In the genomic region with DNA sequence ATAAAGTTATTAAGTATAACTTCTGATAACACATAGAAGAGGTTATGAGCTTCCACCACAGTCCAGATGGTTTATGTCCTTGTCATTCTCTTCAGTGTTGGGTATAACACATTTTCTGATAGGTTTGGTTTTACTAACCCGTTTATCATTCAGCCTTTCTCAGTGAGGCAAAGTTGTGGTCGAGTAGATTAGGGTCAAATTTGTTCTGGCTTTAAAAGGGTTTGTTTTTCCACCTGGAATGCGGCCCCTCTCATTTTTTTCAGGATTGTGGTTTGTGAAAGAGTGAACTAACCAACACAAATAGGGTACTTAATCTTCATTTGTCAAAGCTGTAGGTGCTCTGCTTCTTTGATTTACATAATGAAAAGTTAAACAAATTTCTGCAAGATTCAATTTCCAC, we compare ENCODE assay signal across 1 cellular context.
TF ChIP-seq lines count a peak whose summit lies in the region.

No MANE protein-coding gene starts in this region.

TF ChIP-seq in HEK293, 187 proteins besides CTCF, POLR2A, EP300 and RAD21 (continued from another document and continues in another):
- TF ChIP-seq, protein P1, sequence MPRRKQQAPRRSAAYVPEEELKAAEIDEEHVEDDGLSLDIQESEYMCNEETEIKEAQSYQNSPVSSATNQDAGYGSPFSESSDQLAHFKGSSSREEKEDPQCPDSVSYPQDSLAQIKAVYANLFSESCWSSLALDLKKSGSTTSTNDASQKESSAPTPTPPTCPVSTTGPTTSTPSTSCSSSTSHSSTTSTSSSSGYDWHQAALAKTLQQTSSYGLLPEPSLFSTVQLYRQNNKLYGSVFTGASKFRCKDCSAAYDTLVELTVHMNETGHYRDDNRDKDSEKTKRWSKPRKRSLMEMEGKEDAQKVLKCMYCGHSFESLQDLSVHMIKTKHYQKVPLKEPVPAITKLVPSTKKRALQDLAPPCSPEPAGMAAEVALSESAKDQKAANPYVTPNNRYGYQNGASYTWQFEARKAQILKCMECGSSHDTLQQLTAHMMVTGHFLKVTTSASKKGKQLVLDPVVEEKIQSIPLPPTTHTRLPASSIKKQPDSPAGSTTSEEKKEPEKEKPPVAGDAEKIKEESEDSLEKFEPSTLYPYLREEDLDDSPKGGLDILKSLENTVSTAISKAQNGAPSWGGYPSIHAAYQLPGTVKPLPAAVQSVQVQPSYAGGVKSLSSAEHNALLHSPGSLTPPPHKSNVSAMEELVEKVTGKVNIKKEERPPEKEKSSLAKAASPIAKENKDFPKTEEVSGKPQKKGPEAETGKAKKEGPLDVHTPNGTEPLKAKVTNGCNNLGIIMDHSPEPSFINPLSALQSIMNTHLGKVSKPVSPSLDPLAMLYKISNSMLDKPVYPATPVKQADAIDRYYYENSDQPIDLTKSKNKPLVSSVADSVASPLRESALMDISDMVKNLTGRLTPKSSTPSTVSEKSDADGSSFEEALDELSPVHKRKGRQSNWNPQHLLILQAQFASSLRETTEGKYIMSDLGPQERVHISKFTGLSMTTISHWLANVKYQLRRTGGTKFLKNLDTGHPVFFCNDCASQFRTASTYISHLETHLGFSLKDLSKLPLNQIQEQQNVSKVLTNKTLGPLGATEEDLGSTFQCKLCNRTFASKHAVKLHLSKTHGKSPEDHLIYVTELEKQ (tag by site-specific recombination; IDR thresholded peaks at IDR 0.05; ENCODE audit: borderline replicate concordance), result no peak
- no peak for TF ChIP-seq SALL2 (tag by site-specific recombination; IDR thresholded peaks at IDR 0.05; ENCODE audit: borderline replicate concordance)
- no peak for TF ChIP-seq ZSCAN30 (tag by site-specific recombination; IDR thresholded peaks at IDR 0.05)
- no peak for TF ChIP-seq ZNF549 (tag by site-specific recombination; IDR thresholded peaks at IDR 0.05)
- TF ChIP-seq HOXA7 (CRISPR knock-in tag; IDR thresholded peaks at IDR 0.05; ENCODE audit: borderline replicate concordance), result no peak
- no peak for TF ChIP-seq ZNF24 (tag by site-specific recombination; IDR thresholded peaks at IDR 0.05)
- TF ChIP-seq, protein P2, sequence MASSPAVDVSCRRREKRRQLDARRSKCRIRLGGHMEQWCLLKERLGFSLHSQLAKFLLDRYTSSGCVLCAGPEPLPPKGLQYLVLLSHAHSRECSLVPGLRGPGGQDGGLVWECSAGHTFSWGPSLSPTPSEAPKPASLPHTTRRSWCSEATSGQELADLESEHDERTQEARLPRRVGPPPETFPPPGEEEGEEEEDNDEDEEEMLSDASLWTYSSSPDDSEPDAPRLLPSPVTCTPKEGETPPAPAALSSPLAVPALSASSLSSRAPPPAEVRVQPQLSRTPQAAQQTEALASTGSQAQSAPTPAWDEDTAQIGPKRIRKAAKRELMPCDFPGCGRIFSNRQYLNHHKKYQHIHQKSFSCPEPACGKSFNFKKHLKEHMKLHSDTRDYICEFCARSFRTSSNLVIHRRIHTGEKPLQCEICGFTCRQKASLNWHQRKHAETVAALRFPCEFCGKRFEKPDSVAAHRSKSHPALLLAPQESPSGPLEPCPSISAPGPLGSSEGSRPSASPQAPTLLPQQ (tag by site-specific recombination; IDR thresholded peaks at IDR 0.05), result peak; percentile 25; the same call in 1 of the 2 replicates
- no peak for TF ChIP-seq ZNF155 (tag by site-specific recombination; IDR thresholded peaks at IDR 0.05)
- TF ChIP-seq ZNF830 (tag by site-specific recombination; IDR thresholded peaks at IDR 0.05; ENCODE audit: low read depth), result no peak
- no peak for TF ChIP-seq ZNF521 (tag by site-specific recombination; IDR thresholded peaks at IDR 0.05)
- no peak for TF ChIP-seq OVOL3 (tag by site-specific recombination; IDR thresholded peaks at IDR 0.05)
- no peak for TF ChIP-seq ZNF544 (tag by site-specific recombination; IDR thresholded peaks at IDR 0.05)
- TF ChIP-seq, protein P3, sequence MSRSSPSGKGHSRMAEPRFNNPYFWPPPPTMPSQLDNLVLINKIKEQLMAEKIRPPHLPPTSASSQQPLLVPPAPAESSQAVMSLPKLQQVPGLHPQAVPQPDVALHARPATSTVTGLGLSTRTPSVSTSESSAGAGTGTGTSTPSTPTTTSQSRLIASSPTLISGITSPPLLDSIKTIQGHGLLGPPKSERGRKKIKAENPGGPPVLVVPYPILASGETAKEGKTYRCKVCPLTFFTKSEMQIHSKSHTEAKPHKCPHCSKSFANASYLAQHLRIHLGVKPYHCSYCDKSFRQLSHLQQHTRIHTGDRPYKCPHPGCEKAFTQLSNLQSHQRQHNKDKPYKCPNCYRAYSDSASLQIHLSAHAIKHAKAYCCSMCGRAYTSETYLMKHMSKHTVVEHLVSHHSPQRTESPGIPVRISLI (tag by site-specific recombination; IDR thresholded peaks at IDR 0.05), result peak; percentile 93
- TF ChIP-seq, protein P4, sequence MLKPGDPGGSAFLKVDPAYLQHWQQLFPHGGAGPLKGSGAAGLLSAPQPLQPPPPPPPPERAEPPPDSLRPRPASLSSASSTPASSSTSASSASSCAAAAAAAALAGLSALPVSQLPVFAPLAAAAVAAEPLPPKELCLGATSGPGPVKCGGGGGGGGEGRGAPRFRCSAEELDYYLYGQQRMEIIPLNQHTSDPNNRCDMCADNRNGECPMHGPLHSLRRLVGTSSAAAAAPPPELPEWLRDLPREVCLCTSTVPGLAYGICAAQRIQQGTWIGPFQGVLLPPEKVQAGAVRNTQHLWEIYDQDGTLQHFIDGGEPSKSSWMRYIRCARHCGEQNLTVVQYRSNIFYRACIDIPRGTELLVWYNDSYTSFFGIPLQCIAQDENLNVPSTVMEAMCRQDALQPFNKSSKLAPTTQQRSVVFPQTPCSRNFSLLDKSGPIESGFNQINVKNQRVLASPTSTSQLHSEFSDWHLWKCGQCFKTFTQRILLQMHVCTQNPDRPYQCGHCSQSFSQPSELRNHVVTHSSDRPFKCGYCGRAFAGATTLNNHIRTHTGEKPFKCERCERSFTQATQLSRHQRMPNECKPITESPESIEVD (tag by site-specific recombination; IDR thresholded peaks at IDR 0.05), result peak; percentile 94
- peak; percentile 89 for TF ChIP-seq MEIS1 (CRISPR knock-in tag; IDR thresholded peaks at IDR 0.05; ENCODE audit: borderline replicate concordance)
- TF ChIP-seq TCF7L2 (IDR thresholded peaks at IDR 0.05; ENCODE audit: borderline replicate concordance, low read depth, low read length), result no peak
- TF ChIP-seq, protein P5, sequence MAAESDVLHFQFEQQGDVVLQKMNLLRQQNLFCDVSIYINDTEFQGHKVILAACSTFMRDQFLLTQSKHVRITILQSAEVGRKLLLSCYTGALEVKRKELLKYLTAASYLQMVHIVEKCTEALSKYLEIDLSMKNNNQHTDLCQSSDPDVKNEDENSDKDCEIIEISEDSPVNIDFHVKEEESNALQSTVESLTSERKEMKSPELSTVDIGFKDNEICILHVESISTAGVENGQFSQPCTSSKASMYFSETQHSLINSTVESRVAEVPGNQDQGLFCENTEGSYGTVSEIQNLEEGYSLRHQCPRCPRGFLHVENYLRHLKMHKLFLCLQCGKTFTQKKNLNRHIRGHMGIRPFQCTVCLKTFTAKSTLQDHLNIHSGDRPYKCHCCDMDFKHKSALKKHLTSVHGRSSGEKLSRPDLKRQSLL (tag by site-specific recombination; IDR thresholded peaks at IDR 0.05), result no peak
- no peak for TF ChIP-seq ZNF292 (tag by site-specific recombination; IDR thresholded peaks at IDR 0.05; ENCODE audit: borderline replicate concordance, low read depth)
- no peak for TF ChIP-seq ZNF529 (tag by site-specific recombination; IDR thresholded peaks at IDR 0.05; ENCODE audit: insufficient replicate concordance)
- TF ChIP-seq ZBTB48 (tag by site-specific recombination; IDR thresholded peaks at IDR 0.05), result no peak
- TF ChIP-seq FEZF1 (tag by site-specific recombination; IDR thresholded peaks at IDR 0.05), result peak; percentile 76
- TF ChIP-seq ZNF114 (tag by site-specific recombination; IDR thresholded peaks at IDR 0.05), result no peak
- no peak for TF ChIP-seq ZNF658 (tag by site-specific recombination; IDR thresholded peaks at IDR 0.05)
- no peak for TF ChIP-seq ZIC2 (tag by site-specific recombination; IDR thresholded peaks at IDR 0.05)
- TF ChIP-seq, protein P6, sequence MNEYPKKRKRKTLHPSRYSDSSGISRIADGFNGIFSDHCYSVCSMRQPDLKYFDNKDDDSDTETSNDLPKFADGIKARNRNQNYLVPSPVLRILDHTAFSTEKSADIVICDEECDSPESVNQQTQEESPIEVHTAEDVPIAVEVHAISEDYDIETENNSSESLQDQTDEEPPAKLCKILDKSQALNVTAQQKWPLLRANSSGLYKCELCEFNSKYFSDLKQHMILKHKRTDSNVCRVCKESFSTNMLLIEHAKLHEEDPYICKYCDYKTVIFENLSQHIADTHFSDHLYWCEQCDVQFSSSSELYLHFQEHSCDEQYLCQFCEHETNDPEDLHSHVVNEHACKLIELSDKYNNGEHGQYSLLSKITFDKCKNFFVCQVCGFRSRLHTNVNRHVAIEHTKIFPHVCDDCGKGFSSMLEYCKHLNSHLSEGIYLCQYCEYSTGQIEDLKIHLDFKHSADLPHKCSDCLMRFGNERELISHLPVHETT (tag by site-specific recombination; IDR thresholded peaks at IDR 0.05), result no peak
- TF ChIP-seq MYNN (tag by site-specific recombination; IDR thresholded peaks at IDR 0.05; ENCODE audit: borderline replicate concordance), result no peak
- TF ChIP-seq, protein P7, sequence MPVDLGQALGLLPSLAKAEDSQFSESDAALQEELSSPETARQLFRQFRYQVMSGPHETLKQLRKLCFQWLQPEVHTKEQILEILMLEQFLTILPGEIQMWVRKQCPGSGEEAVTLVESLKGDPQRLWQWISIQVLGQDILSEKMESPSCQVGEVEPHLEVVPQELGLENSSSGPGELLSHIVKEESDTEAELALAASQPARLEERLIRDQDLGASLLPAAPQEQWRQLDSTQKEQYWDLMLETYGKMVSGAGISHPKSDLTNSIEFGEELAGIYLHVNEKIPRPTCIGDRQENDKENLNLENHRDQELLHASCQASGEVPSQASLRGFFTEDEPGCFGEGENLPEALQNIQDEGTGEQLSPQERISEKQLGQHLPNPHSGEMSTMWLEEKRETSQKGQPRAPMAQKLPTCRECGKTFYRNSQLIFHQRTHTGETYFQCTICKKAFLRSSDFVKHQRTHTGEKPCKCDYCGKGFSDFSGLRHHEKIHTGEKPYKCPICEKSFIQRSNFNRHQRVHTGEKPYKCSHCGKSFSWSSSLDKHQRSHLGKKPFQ (tag by site-specific recombination; IDR thresholded peaks at IDR 0.05), result no peak; the same call in 1 of the 2 replicates
- no peak for TF ChIP-seq ZNF776 (tag by site-specific recombination; IDR thresholded peaks at IDR 0.05; ENCODE audit: borderline replicate concordance)
- TF ChIP-seq ZXDB (tag by site-specific recombination; IDR thresholded peaks at IDR 0.05), result no peak
- TF ChIP-seq OSR2 (tag by site-specific recombination; IDR thresholded peaks at IDR 0.05), result peak; percentile 94
- 0 out of 2 replicates have a peak, but pooled peaks have one; percentile 23 for TF ChIP-seq SP7 (tag by site-specific recombination; IDR thresholded peaks at IDR 0.05)
- TF ChIP-seq ZNF175 (tag by site-specific recombination; IDR thresholded peaks at IDR 0.05), result no peak
- no peak for TF ChIP-seq ZNF561 (tag by site-specific recombination; IDR thresholded peaks at IDR 0.05; ENCODE audit: borderline replicate concordance)
- no peak for TF ChIP-seq ZNF701 (tag by site-specific recombination; IDR thresholded peaks at IDR 0.05)
- peak; percentile 20; the same call in 1 of the 2 replicates for TF ChIP-seq GLIS1 (tag by site-specific recombination; IDR thresholded peaks at IDR 0.05)
- TF ChIP-seq ZNF654 (tag by site-specific recombination; IDR thresholded peaks at IDR 0.05; ENCODE audit: low read depth), result no peak
- TF ChIP-seq ZNF169 (tag by site-specific recombination; IDR thresholded peaks at IDR 0.05), result no peak
- TF ChIP-seq ZNF623 (tag by site-specific recombination; IDR thresholded peaks at IDR 0.05), result no peak
- TF ChIP-seq, protein P8, sequence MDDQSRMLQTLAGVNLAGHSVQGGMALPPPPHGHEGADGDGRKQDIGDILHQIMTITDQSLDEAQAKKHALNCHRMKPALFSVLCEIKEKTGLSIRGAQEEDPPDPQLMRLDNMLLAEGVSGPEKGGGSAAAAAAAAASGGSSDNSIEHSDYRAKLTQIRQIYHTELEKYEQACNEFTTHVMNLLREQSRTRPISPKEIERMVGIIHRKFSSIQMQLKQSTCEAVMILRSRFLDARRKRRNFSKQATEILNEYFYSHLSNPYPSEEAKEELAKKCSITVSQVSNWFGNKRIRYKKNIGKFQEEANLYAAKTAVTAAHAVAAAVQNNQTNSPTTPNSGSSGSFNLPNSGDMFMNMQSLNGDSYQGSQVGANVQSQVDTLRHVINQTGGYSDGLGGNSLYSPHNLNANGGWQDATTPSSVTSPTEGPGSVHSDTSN (CRISPR knock-in tag; IDR thresholded peaks at IDR 0.05), result no peak
- TF ChIP-seq ZNF600 (tag by site-specific recombination; IDR thresholded peaks at IDR 0.05), result no peak
- TF ChIP-seq, protein P9, sequence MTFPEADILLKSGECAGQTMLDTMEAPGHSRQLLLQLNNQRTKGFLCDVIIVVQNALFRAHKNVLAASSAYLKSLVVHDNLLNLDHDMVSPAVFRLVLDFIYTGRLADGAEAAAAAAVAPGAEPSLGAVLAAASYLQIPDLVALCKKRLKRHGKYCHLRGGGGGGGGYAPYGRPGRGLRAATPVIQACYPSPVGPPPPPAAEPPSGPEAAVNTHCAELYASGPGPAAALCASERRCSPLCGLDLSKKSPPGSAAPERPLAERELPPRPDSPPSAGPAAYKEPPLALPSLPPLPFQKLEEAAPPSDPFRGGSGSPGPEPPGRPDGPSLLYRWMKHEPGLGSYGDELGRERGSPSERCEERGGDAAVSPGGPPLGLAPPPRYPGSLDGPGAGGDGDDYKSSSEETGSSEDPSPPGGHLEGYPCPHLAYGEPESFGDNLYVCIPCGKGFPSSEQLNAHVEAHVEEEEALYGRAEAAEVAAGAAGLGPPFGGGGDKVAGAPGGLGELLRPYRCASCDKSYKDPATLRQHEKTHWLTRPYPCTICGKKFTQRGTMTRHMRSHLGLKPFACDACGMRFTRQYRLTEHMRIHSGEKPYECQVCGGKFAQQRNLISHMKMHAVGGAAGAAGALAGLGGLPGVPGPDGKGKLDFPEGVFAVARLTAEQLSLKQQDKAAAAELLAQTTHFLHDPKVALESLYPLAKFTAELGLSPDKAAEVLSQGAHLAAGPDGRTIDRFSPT (tag by site-specific recombination; IDR thresholded peaks at IDR 0.05), result 0 out of 2 replicates have a peak, but pooled peaks have one; percentile 53
- 0 out of 2 replicates have a peak, but pooled peaks have one; percentile 30 for TF ChIP-seq ZSCAN23 (tag by site-specific recombination; IDR thresholded peaks at IDR 0.05)
- TF ChIP-seq ZNF19 (tag by site-specific recombination; IDR thresholded peaks at IDR 0.05; ENCODE audit: low read depth), result no peak
- TF ChIP-seq ZNF501 (tag by site-specific recombination; IDR thresholded peaks at IDR 0.05), result no peak
- no peak for TF ChIP-seq ZNF785 (tag by site-specific recombination; IDR thresholded peaks at IDR 0.05)
- 0 out of 2 replicates have a peak, but pooled peaks have one; percentile 25 for TF ChIP-seq KLF8 (tag by site-specific recombination; IDR thresholded peaks at IDR 0.05)
- no peak for TF ChIP-seq ZNF677 (tag by site-specific recombination; IDR thresholded peaks at IDR 0.05)
- TF ChIP-seq, protein P10, sequence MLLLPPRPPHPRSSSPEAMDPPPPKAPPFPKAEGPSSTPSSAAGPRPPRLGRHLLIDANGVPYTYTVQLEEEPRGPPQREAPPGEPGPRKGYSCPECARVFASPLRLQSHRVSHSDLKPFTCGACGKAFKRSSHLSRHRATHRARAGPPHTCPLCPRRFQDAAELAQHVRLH (tag by site-specific recombination; IDR thresholded peaks at IDR 0.05), result no peak
